12 cellular contexts compared by ENCODE assay signal in genomic region chr6:43468748-43469681, GRCh38. TPM values are rescaled to one million over a fixed set of nuclear protein-coding genes. Genes with fewer than 3 reads are reported as not detected.
A peak's percentile ranks its signal among the peaks of the same experiment; 100 is the strongest.
DNase-seq lines count a peak whose midpoint lies in the region; ATAC-seq and TF ChIP-seq lines count a peak whose summit lies in the region.
"Had no signal": no experiment of that assay in that cellular context is flagged by ENCODE, and none has a peak within 500 bp of the region (broad histone marks: within the 10 kb centered on the region; RNA-seq: fewer than 3 reads in every experiment).

No MANE protein-coding gene starts in this region.

- H2AFZ ChIP-seq in IMR-90 (replicated peaks; ENCODE audit: low read length, poor library complexity) (peak overlapping the region; percentile 32), Karpas-422 (ENCODE audit: low read length) (no peak overlapping the region)

- H3K18ac ChIP-seq in IMR-90 (ENCODE audit: low read depth, low read length) = no peak overlapping the region

- no peaks in the 10 kb centered on the region for H3K36me3 ChIP-seq in IMR-90 (ENCODE audit: control insufficient read depth, insufficient read depth, low read length)
- no peaks in the 10 kb centered on the region for H3K36me3 ChIP-seq in iPS-15b (ENCODE audit: control insufficient read depth, insufficient read depth, low read length)
- no peaks in the 10 kb centered on the region for H3K36me3 ChIP-seq in Karpas-422 (ENCODE audit: insufficient read depth, low read length)
- H3K36me3 ChIP-seq: lower lobe of right lung, suprapubic skin had no signal

- DNase-seq in IMR-90 (no peak), astrocyte of the hippocampus (ENCODE audit: low read depth, low spot score) (peak; percentile 25), HUDEP-2 (lab: John Stamatoyannopoulos, UW; ENCODE audit: unreplicated experiment in 76 of 76) (no peak), middle frontal gyrus (ENCODE audit: extremely low spot score, low spot score) (no peak), Karpas-422 (no peak)
- DNase-seq: Caco-2; lower lobe of right lung; NCI-H1694; stimulated activated CD4-positive, alpha-beta T cell treated with anti-CD3 and anti-CD28 coated beads, Interleukin-2, amount 100 ng/mL, for 24 hours had no signal

- no peak overlapping the region for H3K23ac ChIP-seq in IMR-90 (ENCODE audit: low read depth, low read length)

- H3K4me3 ChIP-seq in IMR-90 (ENCODE audit: insufficient read depth, low read depth, low read length) (no peak overlapping the region), iPS-15b (ENCODE audit: low read depth, low read length) (no peak overlapping the region), Karpas-422 (ENCODE audit: low read length) (no peak overlapping the region)
- H3K4me3 ChIP-seq: GM12878, lower lobe of right lung, suprapubic skin had no signal

- H2BK15ac ChIP-seq in IMR-90 (ENCODE audit: low read depth, low read length) = no peak overlapping the region

- H2BK20ac ChIP-seq in IMR-90 (ENCODE audit: low read depth, low read length) = no peak overlapping the region

- intact Hi-C loops in IMR-90 (cut with micrococcal nuclease) = no loop called here

- TF ChIP-seq CTCF in IMR-90 (conservative IDR thresholded peaks at IDR 0.05; ENCODE audit: low read depth, low read length) = no peak

- H3K56ac ChIP-seq in IMR-90 (ENCODE audit: extremely low read depth, insufficient read depth, low read length) = no peak overlapping the region

- CTCF ChIA-PET in IMR-90 (lab: Yijun Ruan, JAX) = no interaction called here

- in situ Hi-C loops in IMR-90 (cut with MboI; ENCODE audit: low sequenced_read_pairs) = no loop called here

- no peak overlapping the region for H2AK9ac ChIP-seq in IMR-90 (replicated peaks; ENCODE audit: low read depth, low read length, poor library complexity)

- no peak overlapping the region for H2BK120ac ChIP-seq in IMR-90 (ENCODE audit: low read depth, low read length)

- no peak overlapping the region for H2AK5ac ChIP-seq in IMR-90 (ENCODE audit: low read depth, low read length)

- 72% methylated on average over 2 of the region's 13 CpGs; no CpG with 5 or more reads in 1 of the 2 experiments for WGBS in IMR-90 (ENCODE audit: extremely low coverage in 2 of 2, insufficient read length in 1 of 2), 2 experiments

- no peak for ATAC-seq in IMR-90 (ENCODE audit: low read depth)
- ATAC-seq: lower lobe of right lung had no signal

- H3K4ac ChIP-seq in IMR-90 (ENCODE audit: low read depth, low read length) = no peak overlapping the region

- H4K91ac ChIP-seq in IMR-90 (ENCODE audit: insufficient read depth, low read depth, low read length) = no peak overlapping the region

- TF ChIP-seq POLR2A in IMR-90 (IDR thresholded peaks at IDR 0.05; ENCODE audit: low read depth, low read length) = no peak

- H3K9me3 ChIP-seq in IMR-90 (ENCODE audit: control insufficient read depth, insufficient read depth, low read length) (no peaks in the 10 kb centered on the region), iPS-15b (ENCODE audit: control insufficient read depth, insufficient read depth, low read length) (no peaks in the 10 kb centered on the region), Karpas-422 (ENCODE audit: low read length) (no peaks in the 10 kb centered on the region)
- H3K9me3 ChIP-seq: Caco-2, lower lobe of right lung, suprapubic skin had no signal

- no peak overlapping the region for H4K8ac ChIP-seq in IMR-90 (ENCODE audit: low read depth in 2 of 2, low read length in 2 of 2)

- H4K5ac ChIP-seq in IMR-90 (ENCODE audit: low read depth, low read length) = no peak overlapping the region

- no peaks in the 10 kb centered on the region for H3K79me1 ChIP-seq in IMR-90 (ENCODE audit: low read depth in 1 of 2, low read length in 2 of 2)

- no peak overlapping the region for H2BK5ac ChIP-seq in IMR-90 (ENCODE audit: low read depth, low read length, poor library complexity, severe bottlenecking)

- H3K4me2 ChIP-seq in IMR-90 (ENCODE audit: low read depth, low read length) (no peak overlapping the region), Karpas-422 (ENCODE audit: low read depth, low read length, poor library complexity, severe bottlenecking) (no peak overlapping the region)

- H3K27me3 ChIP-seq in IMR-90 (ENCODE audit: control insufficient read depth, insufficient read depth, low read length) = peaks cover 21% of the 10 kb centered on the region
- no peaks in the 10 kb centered on the region for H3K27me3 ChIP-seq in iPS-15b (ENCODE audit: control insufficient read depth, insufficient read depth, low read length)
- H3K27me3 ChIP-seq in Karpas-422 (ENCODE audit: low read length) = no peaks in the 10 kb centered on the region

- no TSS peak for BruUV-seq in IMR-90 (replicated peaks; lab: Mats Ljungman, UMichigan)

- POLR2A ChIA-PET in IMR-90 (lab: Charles Lee; ENCODE audit: unreplicated experiment) = no interaction called here

- H3K27ac ChIP-seq in IMR-90 (ENCODE audit: insufficient read depth, low read length) (no peak overlapping the region), Karpas-422 (ENCODE audit: low read length) (no peak overlapping the region)
- H3K27ac ChIP-seq: lower lobe of right lung, suprapubic skin had no signal

- no peaks in the 10 kb centered on the region for H3K9me1 ChIP-seq in IMR-90 (ENCODE audit: insufficient read depth, low read length)

- H3K9me2 ChIP-seq in Karpas-422 (replicated peaks; ENCODE audit: insufficient read depth, low read length) = no peaks in the 10 kb centered on the region

- H3K79me2 ChIP-seq in Karpas-422 (ENCODE audit: low read length) = no peaks in the 10 kb centered on the region

- no peak for TF ChIP-seq RAD21 in IMR-90 (IDR thresholded peaks at IDR 0.05; ENCODE audit: low read length)

- H3K4me1 ChIP-seq in IMR-90 (ENCODE audit: control insufficient read depth, insufficient read depth, low read length) (no peaks in the 10 kb centered on the region), iPS-15b (ENCODE audit: control insufficient read depth, insufficient read depth, low read length) (peaks cover 9% of the 10 kb centered on the region), Karpas-422 (ENCODE audit: low read length) (no peaks in the 10 kb centered on the region)
- H3K4me1 ChIP-seq: Caco-2, lower lobe of right lung had no signal

- H3K9ac ChIP-seq in IMR-90 (ENCODE audit: low read depth, low read length) (no peak overlapping the region), iPS-15b (ENCODE audit: low read depth, low read length) (peak overlapping the region; percentile 54), Karpas-422 (ENCODE audit: low read length) (no peak overlapping the region)

- H3K14ac ChIP-seq in IMR-90 (replicated peaks; ENCODE audit: low read depth, low read length) = no peak overlapping the region

- dilution Hi-C loops in IMR-90 (cut with HindIII; ENCODE audit: low sequenced_read_pairs, unreplicated experiment) = no loop called here

- no peaks in the 10 kb centered on the region for H4K20me1 ChIP-seq in IMR-90 (ENCODE audit: insufficient read depth, low read length)
- H4K20me1 ChIP-seq in Karpas-422 (ENCODE audit: insufficient read depth, low read depth, low read length) = no peaks in the 10 kb centered on the region

TF ChIP-seq in IMR-90, 13 proteins besides CTCF, POLR2A, EP300 and RAD21 (continues in another document):
- TF ChIP-seq SMC3 (IDR thresholded peaks at IDR 0.05; ENCODE audit: low read depth, low read length) (no peak), MAFK (IDR thresholded peaks at IDR 0.05; ENCODE audit: low read depth, low read length) (no peak), CEBPB (IDR thresholded peaks at IDR 0.05; ENCODE audit: low read depth, low read length) (no peak), FOS (IDR thresholded peaks at IDR 0.05; ENCODE audit: low read depth, low read length) (no peak), MAZ (IDR thresholded peaks at IDR 0.05; ENCODE audit: borderline replicate concordance, low read depth, low read length) (no peak), USF2 (IDR thresholded peaks at IDR 0.05; ENCODE audit: low read depth, low read length) (no peak), MXI1 (IDR thresholded peaks at IDR 0.05; ENCODE audit: borderline replicate concordance, low read depth, low read length) (no peak), BHLHE40 (IDR thresholded peaks at IDR 0.05; ENCODE audit: low read depth, low read length) (no peak)

RNA-seq across cellular contexts. Expression of gene TJAP1, which starts 8.4 kb away (rescaled TPM):
- total RNA-seq in IMR-90 (2012; rRNA removed) = 12.2 and 12.5 TPM in 2 replicates
- 34.2 and 35.8 TPM in 2 replicates for polyA plus RNA-seq in IMR-90 (2012; rRNA removed)
- 32.2 and 36.9 TPM in 2 replicates for polyA plus RNA-seq in IMR-90 (2012; cell fraction: cytosol; rRNA removed)
- 136 and 192 TPM in 2 replicates for polyA plus RNA-seq in IMR-90 (2012; cell fraction: nucleus; rRNA removed; ENCODE audit: low replicate concordance)
- 16.3 and 17.3 TPM in 2 replicates for total RNA-seq in Karpas-422 (2014; rRNA removed; shearing (Covaris generic); ENCODE audit: low replicate concordance)

RNA-seq across cellular contexts. Expression of gene DLK2, which starts 13.7 kb away (rescaled TPM):
- total RNA-seq in IMR-90 (2012; rRNA removed) = 0.90 and 1.1 TPM in 2 replicates
- 2.8 and 3.0 TPM in 2 replicates for polyA plus RNA-seq in IMR-90 (2012; rRNA removed)
- 5.5 and 6.7 TPM in 2 replicates for polyA plus RNA-seq in IMR-90 (2012; cell fraction: cytosol; rRNA removed)
- polyA plus RNA-seq in IMR-90 (2012; cell fraction: nucleus; rRNA removed; ENCODE audit: low replicate concordance) = 1.4 and 4.8 TPM in 2 replicates
- total RNA-seq in Karpas-422 (2014; rRNA removed; shearing (Covaris generic); ENCODE audit: low replicate concordance) = 1.5 and 3.1 TPM in 2 replicates

RNA-seq across cellular contexts. Expression of gene LRRC73, which starts 41.1 kb away (rescaled TPM):
- total RNA-seq in IMR-90 (2012; rRNA removed) = under 0.01 TPM in 2 replicates
- polyA plus RNA-seq in IMR-90 (2012; rRNA removed) = 0.23 and 0.31 TPM in 2 replicates
- polyA plus RNA-seq in IMR-90 (2012; cell fraction: cytosol; rRNA removed) = 0.51 and 0.55 TPM in 2 replicates
- polyA plus RNA-seq in IMR-90 (2012; cell fraction: nucleus; rRNA removed; ENCODE audit: low replicate concordance) = 0.26 and 0.49 TPM in 2 replicates
- 0.19 and 0.69 TPM in 2 replicates for total RNA-seq in Karpas-422 (2014; rRNA removed; shearing (Covaris generic); ENCODE audit: low replicate concordance)
- polyA plus RNA-seq: GM12878 had no signal

RNA-seq across cellular contexts. Expression of gene ABCC10, which starts 41.7 kb away (rescaled TPM):
- total RNA-seq in IMR-90 (2012; rRNA removed) = 4.7 and 7.0 TPM in 2 replicates
- 26.3 and 28.0 TPM in 2 replicates for polyA plus RNA-seq in IMR-90 (2012; rRNA removed)
- polyA plus RNA-seq in IMR-90 (2012; cell fraction: cytosol; rRNA removed) = 12.0 and 19.1 TPM in 2 replicates
- polyA plus RNA-seq in IMR-90 (2012; cell fraction: nucleus; rRNA removed; ENCODE audit: low replicate concordance) = 49.8 and 115 TPM in 2 replicates
- total RNA-seq in Karpas-422 (2014; rRNA removed; shearing (Covaris generic); ENCODE audit: low replicate concordance) = 33.5 and 44.4 TPM in 2 replicates

RNA-seq across cellular contexts. Expression of gene YIPF3, which starts 47.7 kb away (rescaled TPM):
- total RNA-seq in IMR-90 (2012; rRNA removed) = 114 and 120 TPM in 2 replicates
- 193 and 207 TPM in 2 replicates for polyA plus RNA-seq in IMR-90 (2012; rRNA removed)
- 112 and 320 TPM in 2 replicates for polyA plus RNA-seq in IMR-90 (2012; cell fraction: cytosol; rRNA removed)
- polyA plus RNA-seq in IMR-90 (2012; cell fraction: nucleus; rRNA removed; ENCODE audit: low replicate concordance) = 295 and 320 TPM in 2 replicates
- total RNA-seq in Karpas-422 (2014; rRNA removed; shearing (Covaris generic); ENCODE audit: low replicate concordance) = 50.3 and 66.7 TPM in 2 replicates
